Comparison of ENCODE assay signal across 34 cellular contexts in the genomic region with DNA sequence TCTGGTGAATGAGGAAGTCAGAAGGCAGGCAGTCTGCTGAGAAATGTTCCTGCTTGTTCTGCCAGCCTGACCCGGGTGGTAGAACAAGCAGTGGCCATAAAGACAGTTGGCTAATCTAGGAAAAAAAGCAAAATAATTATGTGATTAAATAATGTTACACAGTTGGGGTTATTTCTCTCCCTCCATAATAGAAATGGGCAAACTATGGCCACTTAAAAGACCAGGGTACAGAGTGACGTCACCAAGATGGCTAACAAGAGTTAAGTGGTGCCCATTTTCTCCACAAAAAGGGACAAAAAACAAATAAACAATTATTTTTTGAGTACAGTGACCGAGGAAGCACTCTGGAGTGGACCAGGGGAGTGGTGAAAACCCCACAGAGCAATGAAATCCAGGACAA. TPM values are rescaled to one million over a fixed set of nuclear protein-coding genes. Genes with fewer than 3 reads are reported as not detected.
"Had no signal": no experiment of that assay in that cellular context is flagged by ENCODE, and none has a peak within 500 bp of the region (broad histone marks: within the 10 kb centered on the region; RNA-seq: fewer than 3 reads in every experiment).

No MANE protein-coding gene starts in this region.

- H3K9me3 ChIP-seq: esophagus squamous epithelium, gastroesophageal sphincter, heart right ventricle had no signal

- H3K36me3 ChIP-seq: esophagus squamous epithelium, gastroesophageal sphincter, heart right ventricle had no signal

- FAIRE-seq: colon, endometrium, endothelial cell of umbilical vein, TTC549 had no signal

- H3K4me3 ChIP-seq: esophagus squamous epithelium, gastroesophageal sphincter, heart right ventricle had no signal

- ATAC-seq: activated CD8-positive, alpha-beta T cell treated with anti-CD3 and anti-CD28 coated beads for 36 hours; activated T-cell treated with anti-CD3 and anti-CD28 coated beads, Interleukin-2, amount 50 U/mL, for 4 hours; activated T-helper 17 cell treated with anti-CD3 and anti-CD28 coated beads, Interleukin-2, amount 50 U/mL, for 72 hours; gastroesophageal sphincter; heart right ventricle; WTC11 had no signal

- H3K27ac ChIP-seq: epithelial cell of prostate, esophagus squamous epithelium, gastroesophageal sphincter, heart right ventricle, VCaP had no signal

- DNase-seq: activated CD4-positive, alpha-beta T cell treated with anti-CD3 and anti-CD28 coated beads for 48 hours; activated CD4-positive, alpha-beta T cell treated with anti-CD3 and anti-CD28 coated beads, Interleukin-2, amount 50 U/mL, for 1 hour; activated CD4-positive, alpha-beta T cell treated with anti-CD3 and anti-CD28 coated beads, Interleukin-2, amount 50 U/mL, for 48 hours; activated CD8-positive, alpha-beta memory T cell treated with anti-CD3 and anti-CD28 coated beads for 24 hours; activated CD8-positive, alpha-beta T cell treated with anti-CD3 and anti-CD28 coated beads for 36 hours; activated effector memory CD4-positive, alpha-beta T cell treated with Interleukin-2 at 50 U/mL for 16 hours; activated gamma-delta T cell treated with Interleukin-2 at 50 U/mL for 16 hours; activated naive CD4-positive, alpha-beta T cell treated with anti-CD3 and anti-CD28 coated beads, Interleukin-2, amount 50 U/mL, for 16 hours; activated naive CD4-positive, alpha-beta T cell treated with Interleukin-2 at 50 U/mL for 16 hours; activated T-cell treated with anti-CD3 and anti-CD28 coated beads, Interleukin-2, amount 50 U/mL, for 4 hours; amniotic stem cell; anterior cingulate cortex; caudate nucleus; effector CD8-positive, alpha-beta T cell; esophagus squamous epithelium; foreskin melanocyte; heart right ventricle had no signal

- H3K27me3 ChIP-seq: esophagus squamous epithelium, gastroesophageal sphincter, heart right ventricle had no signal

- H3K4me1 ChIP-seq: esophagus squamous epithelium, gastroesophageal sphincter, heart right ventricle had no signal

RNA-seq across cellular contexts. Expression of a gene that starts 16.1 kb away (rescaled TPM):
- total RNA-seq: activated CD8-positive, alpha-beta T cell treated with anti-CD3 and anti-CD28 coated beads for 36 hours; activated T-cell treated with anti-CD3 and anti-CD28 coated beads, Interleukin-2, amount 50 U/mL, for 4 hours; activated T-helper 17 cell treated with anti-CD3 and anti-CD28 coated beads, Interleukin-2, amount 50 U/mL, for 72 hours; astrocyte; chondrocyte; dermis microvascular lymphatic vessel endothelial cell; endothelial cell of umbilical vein; esophagus squamous epithelium; fibroblast of lung; gastroesophageal sphincter; glomerular endothelial cell; heart right ventricle; T-helper 1 cell treated with Interleukin-12 subunit alpha and Interleukin-12 subunit beta and Interleukin-4 antibody, amounts not matched to agents 30 ng/mL and 1 ng/mL, for 36 hours; WTC11 had no signal
- polyA plus RNA-seq: adipose tissue, endothelial cell of umbilical vein, esophagus, fibroblast of lung, heart right ventricle had no signal
